8 cellular contexts compared by ENCODE assay signal in genomic region chr16:2530629-2531318, GRCh38. TPM values are rescaled to one million over a fixed set of nuclear protein-coding genes. Genes with fewer than 3 reads are reported as not detected.
DNase-seq lines count a peak whose midpoint lies in the region; ATAC-seq, FAIRE-seq and TF ChIP-seq lines count a peak whose summit lies in the region.

No MANE protein-coding gene starts in this region.

- ATAC-seq in gastrocnemius medialis: no peak

- intact Hi-C loops in left ventricle myocardium inferior (cut with micrococcal nuclease): no loop called here
- intact Hi-C loops in gastrocnemius medialis (cut with DNase I; ENCODE audit: low total_unique reads): loop anchor here (5.0 to 10.0 kb wide), 5 partner anchors 64 to 586 kb away; partner anchors contain the start of genes MSRB1, SRRM2 and ZNF598

- DNase-seq in GM12891 (ENCODE audit: insufficient read length, low spot score): no peak
- DNase-seq in left ventricle myocardium inferior: no peak
- no peak for DNase-seq in gastrocnemius medialis
- no peak for DNase-seq in inferior parietal cortex (ENCODE audit: extremely low spot score)
- DNase-seq in pons (ENCODE audit: low spot score): no peak
- DNase-seq in NCI-H2171 (lab: John Stamatoyannopoulos, UW): no peak
- DNase-seq in NCI-H446 (lab: John Stamatoyannopoulos, UW): no peak

- H3K4me1 ChIP-seq in left ventricle myocardium inferior: peaks cover 20% of the 10 kb centered on the region
- H3K4me1 ChIP-seq in gastrocnemius medialis: peaks cover 0 to 7% of the 10 kb centered on the region in 2 donors

- FAIRE-seq in GM12891 (lab: Jason Lieb, UNC): no peak

- TF ChIP-seq POLR2A in GM12891 (IDR thresholded peaks at IDR 0.05; ENCODE audit: low read depth, low read length): peak; percentile 57; the same call in 1 of the 2 replicates
- no peak for TF ChIP-seq POLR2A in gastrocnemius medialis (IDR thresholded peaks at IDR 0.05)

- H3K27me3 ChIP-seq in left ventricle myocardium inferior (ENCODE audit: low read depth) (no peaks in the 10 kb centered on the region), gastrocnemius medialis (no peaks in the 10 kb centered on the region)

- H3K4me3 ChIP-seq in left ventricle myocardium inferior (peak overlapping the region; percentile 72), gastrocnemius medialis (peak overlapping the region in 2 of 4 donors; percentile 75 to 80)

- H3K9me3 ChIP-seq in left ventricle myocardium inferior (replicated peaks) (no peaks in the 10 kb centered on the region), gastrocnemius medialis (no peaks in the 10 kb centered on the region)

- in situ Hi-C loops in gastrocnemius medialis (cut with MboI; ENCODE audit: low sequenced_read_pairs in 4 of 4): no loop called here

- H3K36me3 ChIP-seq in left ventricle myocardium inferior (peaks cover 27% of the 10 kb centered on the region), gastrocnemius medialis (peaks cover 0 to 29% of the 10 kb centered on the region in 2 donors)

- TF ChIP-seq CTCF in VCaP (conservative IDR thresholded peaks at IDR 0.05): no peak
- no peak for TF ChIP-seq CTCF in left ventricle myocardium inferior (IDR thresholded peaks at IDR 0.05; ENCODE audit: borderline replicate concordance)
- TF ChIP-seq CTCF in gastrocnemius medialis (IDR thresholded peaks at IDR 0.05 in 4 of 5, conservative IDR thresholded peaks at IDR 0.05 in 1 of 5): no peak

- H3K27ac ChIP-seq in VCaP (peak overlapping the region; percentile 83), left ventricle myocardium inferior (replicated peaks) (peak overlapping the region; percentile 88), gastrocnemius medialis (peak overlapping the region; percentile 95 to 99 (median 98))

TF ChIP-seq in GM12891, 5 proteins besides CTCF, POLR2A, EP300 and RAD21:
- TF ChIP-seq POLR2AphosphoS5 (IDR thresholded peaks at IDR 0.05; ENCODE audit: low read depth, low read length): no peak
- TF ChIP-seq SPI1 (IDR thresholded peaks at IDR 0.05; ENCODE audit: low read depth, low read length): no peak
- no peak for TF ChIP-seq TAF1 (IDR thresholded peaks at IDR 0.05; ENCODE audit: low read depth, low read length)
- TF ChIP-seq POU2F2 (IDR thresholded peaks at IDR 0.05; ENCODE audit: low read depth, low read length): no peak
- no peak for TF ChIP-seq PAX5 (IDR thresholded peaks at IDR 0.05; ENCODE audit: insufficient read depth, low read length, severe bottlenecking)
TF ChIP-seq in GM12891: peak in this region for 0.

RNA-seq across cellular contexts. Expression of gene CEMP1, which starts 0.4 kb away (rescaled TPM):
- polyA plus RNA-seq in GM12891 (2012; ENCODE audit: low read depth, missing spikeins): 2.6 TPM
- total RNA-seq in left ventricle myocardium inferior (not detected), gastrocnemius medialis (not detected)

RNA-seq across cellular contexts. Expression of gene PDPK1, which starts 7.0 kb away (rescaled TPM):
- polyA plus RNA-seq in GM12891 (2012; ENCODE audit: low read depth, missing spikeins): 12.6 TPM
- total RNA-seq in left ventricle myocardium inferior (46.4 TPM), gastrocnemius medialis (10 to 100 TPM; 24.5 to 42.4 (median 34.7) TPM)

RNA-seq across cellular contexts. Expression of gene AMDHD2, which starts 10.6 kb away (rescaled TPM):
- polyA plus RNA-seq in GM12891 (2012; ENCODE audit: low read depth, missing spikeins): 14.2 TPM
- total RNA-seq in left ventricle myocardium inferior (9.3 TPM), gastrocnemius medialis (10 to 100 TPM; 12.3 to 18.1 (median 13.7) TPM)

RNA-seq across cellular contexts. Expression of gene ATP6V0C, which starts 17.0 kb away (rescaled TPM):
- 103 TPM for polyA plus RNA-seq in GM12891 (2012; ENCODE audit: low read depth, missing spikeins)
- 128 TPM for total RNA-seq in left ventricle myocardium inferior
- total RNA-seq in gastrocnemius medialis: 10 to 100 TPM; 22.1 to 84.2 (median 56.2) TPM

RNA-seq across cellular contexts. Expression of gene TBC1D24, which starts 55.8 kb away (rescaled TPM):
- 1.1 TPM for polyA plus RNA-seq in GM12891 (2012; ENCODE audit: low read depth, missing spikeins)
- total RNA-seq in left ventricle myocardium inferior: 11.1 TPM
- 10 to 100 TPM in 2 of 4 donors, 1 to 10 TPM in 2; 8.7 to 14.8 (median 9.9) TPM for total RNA-seq in gastrocnemius medialis
